In genomic region chr14:101839661-101840060, GRCh38 we compare ENCODE assay signal across 1 cellular context.
TF ChIP-seq lines count a peak whose summit lies in the region.

No MANE protein-coding gene starts in this region.

TF ChIP-seq in GM23338, 12 proteins besides CTCF, POLR2A, EP300 and RAD21 (continued from another document):
- TF ChIP-seq ETS1 (IDR thresholded peaks at IDR 0.05) (no peak), NANOG (IDR thresholded peaks at IDR 0.05; ENCODE audit: borderline replicate concordance) (no peak), EZH2phosphoT487 (IDR thresholded peaks at IDR 0.05; ENCODE audit: unreplicated experiment) (no peak), ZNF331 (CRISPR knock-in tag; IDR thresholded peaks at IDR 0.05; ENCODE audit: low read depth) (no peak), JUNB (IDR thresholded peaks at IDR 0.05; ENCODE audit: unreplicated experiment) (no peak), EZH2 (IDR thresholded peaks at IDR 0.05; ENCODE audit: low read depth, unreplicated experiment) (no peak), CREB1 (CRISPR knock-in tag; IDR thresholded peaks at IDR 0.05; ENCODE audit: low read depth) (no peak), REST (IDR thresholded peaks at IDR 0.05; ENCODE audit: unreplicated experiment) (no peak)
